9 cellular contexts compared by ENCODE assay signal in genomic region chr12:14408208-14408607, GRCh38. TPM values are rescaled to one million over a fixed set of nuclear protein-coding genes. Genes with fewer than 3 reads are reported as not detected.
DNase-seq lines count a peak whose midpoint lies in the region; ATAC-seq, FAIRE-seq and TF ChIP-seq lines count a peak whose summit lies in the region.
"Had no signal": no experiment of that assay in that cellular context is flagged by ENCODE, and none has a peak within 500 bp of the region (broad histone marks: within the 10 kb centered on the region; RNA-seq: fewer than 3 reads in every experiment).

No MANE protein-coding gene starts in this region.

- H3K9ac ChIP-seq in K562 (ENCODE audit: insufficient read depth in 1 of 2, low read depth in 2 of 2, low read length in 2 of 2) (no peak overlapping the region), mesenchymal stem cell (ENCODE audit: low read length) (no peak overlapping the region)

- H3K4ac ChIP-seq in mesenchymal stem cell (ENCODE audit: low read depth in 1 of 2, low read length in 2 of 2): no peak overlapping the region

- TF ChIP-seq RAD21 in K562 (CRISPR knock-in tag; conservative IDR thresholded peaks at IDR 0.05 in 1 of 2, IDR thresholded peaks at IDR 0.05 in 1 of 2): no peak

- H3K36me3 ChIP-seq in K562 (ENCODE audit: control insufficient read depth, insufficient read depth, low read length) (peaks cover 2% of the 10 kb centered on the region; the same call in 1 of the 3 replicates), mesenchymal stem cell (ENCODE audit: control insufficient read depth in 1 of 2, insufficient read depth in 2 of 2, low read depth in 1 of 2, low read length in 2 of 2) (peaks cover 0 to 2% of the 10 kb centered on the region in 2 experiments)
- H3K36me3 ChIP-seq: ovary had no signal

- H2AFZ ChIP-seq in K562 (ENCODE audit: low read depth, low read length): no peak overlapping the region
- no peak overlapping the region for H2AFZ ChIP-seq in mesenchymal stem cell (ENCODE audit: low read depth, low read length)

- H3K18ac ChIP-seq in mesenchymal stem cell (ENCODE audit: low read depth in 1 of 2, low read length in 2 of 2): no peak overlapping the region

- no peak overlapping the region for H2BK12ac ChIP-seq in mesenchymal stem cell (ENCODE audit: low read length in 2 of 2)

- no peak overlapping the region for H4K8ac ChIP-seq in mesenchymal stem cell (ENCODE audit: low read length)

- H3K9me3 ChIP-seq in K562 (replicated peaks; ENCODE audit: control insufficient read depth, insufficient read depth, low read depth, low read length) (peaks cover 3% of the 10 kb centered on the region; the same call in 1 of the 2 replicates), mesenchymal stem cell (ENCODE audit: control insufficient read depth, low read length) (peaks cover 4% of the 10 kb centered on the region)
- H3K9me3 ChIP-seq: ovary had no signal

- H4K91ac ChIP-seq in mesenchymal stem cell (ENCODE audit: low read length): no peak overlapping the region

- H3K27ac ChIP-seq in K562 (ENCODE audit: extremely low read depth, low read depth, low read length) (peak overlapping the region; percentile 15; the same call in 1 of the 3 replicates), mesenchymal stem cell (ENCODE audit: low read length, poor library complexity, severe bottlenecking) (no peak overlapping the region)
- H3K27ac ChIP-seq: ovary had no signal

- DNase-seq in Caki2 (ENCODE audit: low read depth) (peak; percentile 45), Kasumi-1 (lab: John Stamatoyannopoulos, UW) (peak; percentile 38 to 53), K562 (ENCODE audit: extremely low read depth in 1 of 4, low spot score in 3 of 4) (peak; percentile 22 to 38 (median 32)), mesenchymal stem cell (peak; percentile 61), HPDE6-E6E7 (ENCODE audit: extremely low spot score) (no peak)
- DNase-seq: ovary had no signal

- no peak overlapping the region for H3K14ac ChIP-seq in mesenchymal stem cell (ENCODE audit: low read length in 2 of 2)

- no TSS peak for BruUV-seq in K562 (replicated peaks; lab: Mats Ljungman, UMichigan)

- no peak for TF ChIP-seq CTCF in K562 (IDR thresholded peaks at IDR 0.05 in 2 of 3, conservative IDR thresholded peaks at IDR 0.05 in 1 of 3; ENCODE audit: insufficient read depth in 2 of 3, low read depth in 1 of 3, low read length in 3 of 3)

- H3K27me3 ChIP-seq in K562 (ENCODE audit: control insufficient read depth in 2 of 2, insufficient read depth in 2 of 2, low read length in 2 of 2): no peaks in the 10 kb centered on the region
- no peaks in the 10 kb centered on the region for H3K27me3 ChIP-seq in mesenchymal stem cell (ENCODE audit: control insufficient read depth in 1 of 2, insufficient read depth in 1 of 2, low read length in 2 of 2)
- H3K27me3 ChIP-seq: ovary had no signal

- in situ Hi-C loops in Caki2 (cut with HindIII; ENCODE audit: low pct_unique_long_range_greater_than_20kb, low sequenced_read_pairs): no loop called here
- in situ Hi-C loops in K562 (cut with MboI): no loop called here

- H3K4me1 ChIP-seq in K562 (replicated peaks in 1 of 2; ENCODE audit: control insufficient read depth in 2 of 2, insufficient read depth in 2 of 2, low read length in 2 of 2): peaks cover 0 to 1% of the 10 kb centered on the region in 2 experiments; a peak in 2 of 5 replicates
- H3K4me1 ChIP-seq in mesenchymal stem cell (ENCODE audit: control insufficient read depth, insufficient read depth, low read depth, low read length): peaks cover 6% of the 10 kb centered on the region

- ATAC-seq in K562 (peak; percentile 58), HG02623 (IDR thresholded peaks at IDR 0.05; ENCODE audit: unreplicated experiment) (no peak), GM21528 (IDR thresholded peaks at IDR 0.05; ENCODE audit: low FRiP score, unreplicated experiment) (no peak), GM18867 (IDR thresholded peaks at IDR 0.05; ENCODE audit: unreplicated experiment) (no peak)

- H2BK120ac ChIP-seq in mesenchymal stem cell (ENCODE audit: low read depth, low read length): no peak overlapping the region

- H3K4me2 ChIP-seq in K562 (ENCODE audit: insufficient read depth, low read length): no peak overlapping the region
- H3K4me2 ChIP-seq in mesenchymal stem cell (ENCODE audit: low read length, poor library complexity, severe bottlenecking): no peak overlapping the region

- H3K79me2 ChIP-seq in K562 (ENCODE audit: control insufficient read depth, insufficient read depth, low read length): peaks cover 98% of the 10 kb centered on the region

- no peak overlapping the region for H2BK15ac ChIP-seq in mesenchymal stem cell (ENCODE audit: low read depth, poor library complexity, severe bottlenecking)

- no peaks in the 10 kb centered on the region for H3K9me1 ChIP-seq in K562 (ENCODE audit: control insufficient read depth, insufficient read depth, low read length)

- 25% methylated on average over 1 of the region's 1 CpG for WGBS in K562 (ENCODE audit: insufficient coverage, low coverage, missing lambda C conversion rate)
- WGBS in mesenchymal stem cell: 100% methylated on average over 1 of the region's 1 CpG

- no peak for TF ChIP-seq EP300 in K562 (IDR thresholded peaks at IDR 0.05; ENCODE audit: low read length)

- H2AK5ac ChIP-seq in mesenchymal stem cell (ENCODE audit: low read length, severe bottlenecking): no peak overlapping the region

- POLR2A ChIA-PET in K562 (lab: Yijun Ruan, JAX): interaction anchor here (1.0 kb wide), 1 partner anchor 12 kb away, joined by 3 read pairs; no protein-coding TSS in a partner anchor

- no peak overlapping the region for H2BK5ac ChIP-seq in mesenchymal stem cell (ENCODE audit: low read depth, low read length, poor library complexity, severe bottlenecking)

- no peak for TF ChIP-seq POLR2A in K562 (conservative IDR thresholded peaks at IDR 0.05)

- CTCF ChIA-PET in K562 (lab: Yijun Ruan, JAX; ENCODE audit: low intra/inter-chr PET ratio): no interaction called here

- no peaks in the 10 kb centered on the region for H4K20me1 ChIP-seq in K562 (replicated peaks; ENCODE audit: control insufficient read depth, insufficient read depth, low read length)

- no peak overlapping the region for H3K23ac ChIP-seq in mesenchymal stem cell (ENCODE audit: low read length in 2 of 2)

- intact Hi-C loops in K562 (cut with micrococcal nuclease): no loop called here

- no peak for FAIRE-seq in K562 (lab: Jason Lieb, UNC)

- peaks cover 1% of the 10 kb centered on the region for H3K79me1 ChIP-seq in mesenchymal stem cell (replicated peaks; ENCODE audit: low read length, poor library complexity, severe bottlenecking)

- no peak overlapping the region for H3K4me3 ChIP-seq in K562
- H3K4me3 ChIP-seq in mesenchymal stem cell (ENCODE audit: insufficient read depth in 1 of 2, low read depth in 1 of 2, low read length in 2 of 2): no peak overlapping the region
- H3K4me3 ChIP-seq: ovary had no signal

TF ChIP-seq in K562, 482 proteins besides CTCF, POLR2A, EP300 and RAD21 (continues in another document):
- TF ChIP-seq ZNF764 (CRISPR knock-in tag; IDR thresholded peaks at IDR 0.05; ENCODE audit: low read depth): no peak
- no peak for TF ChIP-seq CXXC5 (CRISPR knock-in tag; IDR thresholded peaks at IDR 0.05)
- TF ChIP-seq MEF2D (tag; conservative IDR thresholded peaks at IDR 0.05; ENCODE audit: low read depth): peak; percentile 44; the same call in 1 of the 2 replicates
- no peak for TF ChIP-seq SUPT5H (IDR thresholded peaks at IDR 0.05)
- peak; percentile 53 for TF ChIP-seq MAFG (tag; conservative IDR thresholded peaks at IDR 0.05)
- peak; percentile 69 for TF ChIP-seq MEF2A (IDR thresholded peaks at IDR 0.05; ENCODE audit: control insufficient read depth, low read depth, low read length)
- no peak for TF ChIP-seq NKRF (IDR thresholded peaks at IDR 0.05; ENCODE audit: borderline replicate concordance)
- TF ChIP-seq EHMT2 (IDR thresholded peaks at IDR 0.05): no peak
- TF ChIP-seq RFX5 (IDR thresholded peaks at IDR 0.05; ENCODE audit: low read depth, low read length): peak; percentile 90
- TF ChIP-seq SIX5 (IDR thresholded peaks at IDR 0.05; ENCODE audit: borderline replicate concordance in 1 of 2, insufficient read depth in 1 of 2, low read depth in 1 of 2, low read length in 2 of 2): no peak

RNA-seq across cellular contexts. Expression of gene ATF7IP, which starts 42.7 kb away (rescaled TPM):
- 28.5 and 32.0 TPM in 2 replicates for total RNA-seq in Caki2 (2014; rRNA removed; shearing (Covaris generic); ENCODE audit: low replicate concordance)
- 14.3 and 114 TPM in 2 replicates for total RNA-seq in K562 (2011; cell fraction: chromatin; rRNA removed; ENCODE audit: low replicate concordance)
- 6.0 and 11.7 TPM in 2 replicates for total RNA-seq in K562 (2011; cell fraction: nucleolus; rRNA removed)
- total RNA-seq in K562 (2011; cell fraction: nucleoplasm; rRNA removed): 26.8 and 42.1 TPM in 2 replicates
- 9.7 and 11.0 TPM in 2 replicates for total RNA-seq in K562 (2014; rRNA removed)
- total RNA-seq in K562 (2014; rRNA removed; fragmentation: Illumina TruSeq; extraction: Trizol): 21.1 and 22.2 TPM in 2 replicates
- total RNA-seq in K562 (2015; rRNA removed; fragmentation: Illumina TruSeq; extraction: Trizol): 19.6 and 19.9 TPM in 2 replicates
- 27.1 and 28.0 TPM in 2 replicates for total RNA-seq in K562 (2021)
- polyA plus RNA-seq in K562 (2011; rRNA removed): 4.2 and 8.4 TPM in 2 replicates
- polyA plus RNA-seq in K562 (2011; cell fraction: cytosol; rRNA removed): 4.6 and 6.6 TPM in 2 replicates
- polyA plus RNA-seq in K562 (2011; cell fraction: nucleus; rRNA removed): 11.4 and 12.4 TPM in 2 replicates
- polyA plus RNA-seq in K562 (2012): 7.3 and 12.0 TPM in 2 replicates
- 11.7 and 13.7 TPM in 2 replicates for polyA plus RNA-seq in K562 (2014; fragmentation: Illumina TruSeq; extraction: Trizol)
- 1 to 10 TPM; 2.8 to 3.5 TPM for polyA plus RNA-seq in K562 (2014; fragmentation: Nextera tagmentation; extraction: Ambion mirVana)
- 6.0 and 7.0 TPM in 2 replicates for polyA plus RNA-seq in K562 (2014; rRNA removed)
- polyA minus RNA-seq in K562 (2011; rRNA and poly(A)+ RNA removed): 22.9 and 34.8 TPM in 2 replicates
- polyA minus RNA-seq in K562 (2011; cell fraction: cytosol; rRNA and poly(A)+ RNA removed): 14.7 and 15.1 TPM in 2 replicates
- polyA minus RNA-seq in K562 (2011; cell fraction: nucleus; rRNA and poly(A)+ RNA removed): 13.7 and 25.0 TPM in 2 replicates
- polyA plus RNA-seq in mesenchymal stem cell (2013, experiment 1 of 2): 14.7 TPM
- polyA plus RNA-seq in mesenchymal stem cell (2013, experiment 2 of 2): 13.8 TPM
